In genomic region chr4:40212674-40213504, GRCh38 we compare ENCODE assay signal across 13 cellular contexts. TPM values are rescaled to one million over a fixed set of nuclear protein-coding genes. Genes with fewer than 3 reads are reported as not detected.
DNase-seq lines count a peak whose midpoint lies in the region; ATAC-seq, FAIRE-seq and TF ChIP-seq lines count a peak whose summit lies in the region.
"Had no signal": no experiment of that assay in that cellular context is flagged by ENCODE, and none has a peak within 500 bp of the region (broad histone marks: within the 10 kb centered on the region; RNA-seq: fewer than 3 reads in every experiment).

No MANE protein-coding gene starts in this region.

- H3K9me2 ChIP-seq in GM23248 (ENCODE audit: insufficient read depth): no peaks in the 10 kb centered on the region

- H3F3A ChIP-seq in GM23248 (ENCODE audit: insufficient read depth): no peaks in the 10 kb centered on the region

- ATAC-seq in GM21528 (IDR thresholded peaks at IDR 0.05; ENCODE audit: low FRiP score, unreplicated experiment): no peak
- ATAC-seq in mucosa of descending colon: no peak

- H3K79me2 ChIP-seq in GM23248 (ENCODE audit: insufficient read depth) (no peaks in the 10 kb centered on the region), keratinocyte (ENCODE audit: control insufficient read depth, insufficient read depth, low read length) (no peaks in the 10 kb centered on the region)

- no peaks in the 10 kb centered on the region for H3K9me3 Mint-ChIP-seq in activated CD4-positive, alpha-beta memory T cell treated with anti-CD3 and anti-CD28 coated beads, Interleukin-2, amount 10 ng/mL, durations not matched to agents 7 days and 5 days
- H3K9me3 Mint-ChIP-seq: neural progenitor cell had no signal

- TF ChIP-seq CTCF in BE2C (IDR thresholded peaks at IDR 0.05; ENCODE audit: low read depth, low read length) (no peak), keratinocyte (optimal IDR thresholded peaks at IDR 0.05 in 1 of 3, IDR thresholded peaks at IDR 0.05 in 1 of 3, conservative IDR thresholded peaks at IDR 0.05 in 1 of 3; ENCODE audit: extremely low read depth in 1 of 3, insufficient read depth in 2 of 3, low read length in 3 of 3) (no peak), WERI-Rb-1 (IDR thresholded peaks at IDR 0.05; ENCODE audit: low read depth, low read length) (no peak), mucosa of descending colon (IDR thresholded peaks at IDR 0.05) (no peak)

- POLR2A ChIA-PET in activated CD4-positive, alpha-beta memory T cell treated with anti-CD3 and anti-CD28 coated beads, Interleukin-2, amount 10 ng/mL, durations not matched to agents 7 days and 5 days (lab: Charles Lee): interaction anchor here (1.2 to 15.0 kb wide), 9 partner anchors 9 to 94 kb away, joined by 3 to 403 read pairs (median 5); partner anchors contain the start of gene RHOH

- peak overlapping the region; percentile 80 for H3K27ac Mint-ChIP-seq in activated CD4-positive, alpha-beta memory T cell treated with anti-CD3 and anti-CD28 coated beads, Interleukin-2, amount 10 ng/mL, durations not matched to agents 7 days and 5 days
- H3K27ac Mint-ChIP-seq: neural progenitor cell had no signal

- peak overlapping the region; percentile 57 for H2AFZ ChIP-seq in GM23248
- H2AFZ ChIP-seq in keratinocyte (ENCODE audit: control insufficient read depth, low read length): peak overlapping the region; percentile 28
- H2AFZ ChIP-seq: neural progenitor cell had no signal

- no peaks in the 10 kb centered on the region for H3K27me3 Mint-ChIP-seq in activated CD4-positive, alpha-beta memory T cell treated with anti-CD3 and anti-CD28 coated beads, Interleukin-2, amount 10 ng/mL, durations not matched to agents 7 days and 5 days

- H3K4me1 ChIP-seq in BE2C: peaks cover 11% of the 10 kb centered on the region
- H3K4me1 ChIP-seq in GM23248 (ENCODE audit: insufficient read depth): peaks cover 3% of the 10 kb centered on the region; the same call in 1 of the 2 replicates
- peaks cover 19% of the 10 kb centered on the region for H3K4me1 ChIP-seq in keratinocyte (ENCODE audit: control insufficient read depth, extremely low read depth, insufficient read depth, low read length)
- no peaks in the 10 kb centered on the region for H3K4me1 ChIP-seq in mucosa of descending colon (ENCODE audit: low read depth)
- H3K4me1 ChIP-seq: neural progenitor cell, suprapubic skin had no signal

- no peak overlapping the region for H3K4me3 ChIP-seq in BE2C (ENCODE audit: low read depth, low read length)
- H3K4me3 ChIP-seq in GM23248: no peak overlapping the region
- H3K4me3 ChIP-seq in keratinocyte (ENCODE audit: control insufficient read depth in 2 of 3, extremely low read depth in 1 of 3, insufficient read depth in 2 of 3, low read depth in 1 of 3, low read length in 3 of 3): no peak overlapping the region
- H3K4me3 ChIP-seq in WERI-Rb-1 (ENCODE audit: low read depth, low read length): no peak overlapping the region
- H3K4me3 ChIP-seq in mucosa of descending colon: no peak overlapping the region
- H3K4me3 ChIP-seq: neural progenitor cell, suprapubic skin had no signal

- WGBS in GM23248 (ENCODE audit: low coverage in 1 of 2, low lambda C conversion rate in 2 of 2, missing lambda C conversion rate in 2 of 2), 2 experiments: 24 to 25% methylated on average over 6 of the region's 6 CpGs

- no peaks in the 10 kb centered on the region for H3K9me3 ChIP-seq in BE2C
- no peaks in the 10 kb centered on the region for H3K9me3 ChIP-seq in GM23248 (ENCODE audit: low read depth)
- no peaks in the 10 kb centered on the region for H3K9me3 ChIP-seq in keratinocyte (ENCODE audit: control insufficient read depth, low read depth, low read length)
- no peaks in the 10 kb centered on the region for H3K9me3 ChIP-seq in WERI-Rb-1 (ENCODE audit: severe bottlenecking)
- H3K9me3 ChIP-seq in mucosa of descending colon: no peaks in the 10 kb centered on the region
- H3K9me3 ChIP-seq: suprapubic skin had no signal

- DNase-seq in BE2C (peak; percentile 16), GM23248 (peak; percentile 58), keratinocyte (ENCODE audit: low read depth, low spot score) (no peak), WERI-Rb-1 (no peak), mucosa of descending colon (no peak), AG08396 (ENCODE audit: low spot score) (no peak)
- no peak for DNase-seq in activated CD4-positive, alpha-beta memory T cell treated with anti-CD3 and anti-CD28 coated beads, Interleukin-2, amount 10 ng/mL, durations not matched to agents 7 days and 5 days
- DNase-seq: Calu3; NCI-H526 treated with DMSO at 0.1 percent for 48 hours; stimulated activated CD4-positive, alpha-beta T cell treated with anti-CD3 and anti-CD28 coated beads, Interleukin-1b, Interleukin-23, amount 100 ng/mL, for 48 hours had no signal

- H3K4me1 Mint-ChIP-seq in activated CD4-positive, alpha-beta memory T cell treated with anti-CD3 and anti-CD28 coated beads, Interleukin-2, amount 10 ng/mL, durations not matched to agents 7 days and 5 days: peaks cover 92% of the 10 kb centered on the region
- H3K4me1 Mint-ChIP-seq: neural progenitor cell had no signal

- dilution Hi-C loops in keratinocyte (cut with MboI; ENCODE audit: extremely low pct_ligation_motif_present, low sequenced_read_pairs): no loop called here

- no peak overlapping the region for H3K9ac ChIP-seq in GM23248
- no peak overlapping the region for H3K9ac ChIP-seq in keratinocyte (ENCODE audit: control insufficient read depth, extremely low read depth, insufficient read depth, low read length)
- H3K9ac ChIP-seq: neural progenitor cell had no signal

- H3K4me3 Mint-ChIP-seq in activated CD4-positive, alpha-beta memory T cell treated with anti-CD3 and anti-CD28 coated beads, Interleukin-2, amount 10 ng/mL, durations not matched to agents 7 days and 5 days: peak overlapping the region; percentile 74
- H3K4me3 Mint-ChIP-seq: neural progenitor cell had no signal

- CTCF ChIA-PET in activated CD4-positive, alpha-beta memory T cell treated with anti-CD3 and anti-CD28 coated beads, Interleukin-2, amount 10 ng/mL, durations not matched to agents 7 days and 5 days (lab: Charles Lee): interaction anchor here (1.4 to 2.1 kb wide), 4 partner anchors 10 to 157 kb away, joined by 3 to 5 read pairs (median 4); no protein-coding TSS in a partner anchor

- H3K27ac ChIP-seq in GM23248 (no peak overlapping the region), keratinocyte (ENCODE audit: control insufficient read depth, insufficient read depth, low read length) (no peak overlapping the region), WERI-Rb-1 (no peak overlapping the region)
- H3K27ac ChIP-seq: neural progenitor cell, suprapubic skin had no signal

- in situ Hi-C loops in GM23248 (cut with MboI): no loop called here

- peak; percentile 34 for FAIRE-seq in keratinocyte (lab: Jason Lieb, UNC)

- H3K36me3 ChIP-seq in BE2C (no peaks in the 10 kb centered on the region), GM23248 (ENCODE audit: low read depth) (no peaks in the 10 kb centered on the region), keratinocyte (ENCODE audit: control insufficient read depth in 2 of 2, extremely low read depth in 1 of 2, insufficient read depth in 2 of 2, low read length in 2 of 2) (no peaks in the 10 kb centered on the region), WERI-Rb-1 (no peaks in the 10 kb centered on the region), mucosa of descending colon (ENCODE audit: low read depth) (no peaks in the 10 kb centered on the region)
- H3K36me3 ChIP-seq: neural progenitor cell, suprapubic skin had no signal

- H3K4me2 ChIP-seq in GM23248 (ENCODE audit: unreplicated experiment) (no peak overlapping the region), keratinocyte (ENCODE audit: control insufficient read depth, extremely low read depth, insufficient read depth, low read depth, low read length) (no peak overlapping the region)
- H3K4me2 ChIP-seq: neural progenitor cell had no signal

- no peaks in the 10 kb centered on the region for H3K27me3 ChIP-seq in BE2C
- no peaks in the 10 kb centered on the region for H3K27me3 ChIP-seq in GM23248 (replicated peaks; ENCODE audit: insufficient read depth)
- H3K27me3 ChIP-seq in keratinocyte (ENCODE audit: control insufficient read depth, extremely low read depth, insufficient read depth, low read length): no peaks in the 10 kb centered on the region
- H3K27me3 ChIP-seq in WERI-Rb-1 (ENCODE audit: insufficient read depth, low read depth, severe bottlenecking): no peaks in the 10 kb centered on the region
- H3K27me3 ChIP-seq: neural progenitor cell, suprapubic skin had no signal

- no peaks in the 10 kb centered on the region for H3K9me1 ChIP-seq in keratinocyte (ENCODE audit: control insufficient read depth, extremely low read depth, insufficient read depth, low read length)

- H4K20me1 ChIP-seq in GM23248 (ENCODE audit: insufficient read depth) (no peaks in the 10 kb centered on the region), keratinocyte (ENCODE audit: control insufficient read depth, extremely low read depth, insufficient read depth, low read length) (no peaks in the 10 kb centered on the region)

- peaks cover 82% of the 10 kb centered on the region for H3K36me3 Mint-ChIP-seq in activated CD4-positive, alpha-beta memory T cell treated with anti-CD3 and anti-CD28 coated beads, Interleukin-2, amount 10 ng/mL, durations not matched to agents 7 days and 5 days (ENCODE audit: low read depth)

- intact Hi-C loops in mucosa of descending colon (cut with DNase I, micrococcal nuclease): no loop called here

RNA-seq across cellular contexts. Expression of gene RHOH, which starts 16.1 kb away (rescaled TPM):
- polyA plus RNA-seq in BE2C (2012; ENCODE audit: insufficient read depth, insufficient read length, low read depth): 1.4 TPM
- not detected in 2 replicates for total RNA-seq in GM23248 (2014; rRNA removed; shearing (Covaris generic))
- polyA plus RNA-seq in GM23248 (2016; fragmentation: Nextera tagmentation; extraction: Ambion mirVana): 0.24 TPM in 1 of 2 replicates, not detected in the other
- total RNA-seq in activated CD4-positive, alpha-beta memory T cell treated with anti-CD3 and anti-CD28 coated beads, Interleukin-2, amount 10 ng/mL, durations not matched to agents 7 days and 5 days: 100 to 1,000 TPM; 125 to 126 TPM
- polyA plus RNA-seq in keratinocyte: 0.04 to 0.15 TPM in 2 of 3 replicates, not detected in the other
- not detected for polyA plus RNA-seq in keratinocyte (2011; ENCODE audit: low read depth)
- polyA plus RNA-seq in keratinocyte (2011; cell fraction: cytosol; rRNA removed): not detected in 2 replicates
- 0.16 and 0.17 TPM in 2 replicates for polyA plus RNA-seq in keratinocyte (2011; cell fraction: nucleus; rRNA removed)
- not detected in 2 replicates for polyA plus RNA-seq in keratinocyte (2012; ENCODE audit: low replicate concordance)
- not detected in 3 replicates for polyA minus RNA-seq in keratinocyte
- not detected for polyA minus RNA-seq in keratinocyte (2011; cell fraction: cytosol; rRNA and poly(A)+ RNA removed)
- polyA minus RNA-seq in keratinocyte (2011; cell fraction: nucleus; rRNA and poly(A)+ RNA removed): 0.62 TPM in 1 of 2 replicates, not detected in the other
- total RNA-seq in mucosa of descending colon: 1 to 10 TPM; 1.9 to 5.8 (median 2.8) TPM
- total RNA-seq: Calu3 had no signal

Comparison
In these comparisons a context has a peak if more than half of its experiments do, and no peak if none do; other contexts are left out.
1. DNase-seq: peak in BE2C (single experiment) and GM23248 (single experiment); none in activated CD4-positive, alpha-beta memory T cell treated with anti-CD3 and anti-CD28 coated beads, Interleukin-2, amount 10 ng/mL, durations not matched to agents 7 days and 5 days (single experiment), keratinocyte (single experiment), WERI-Rb-1 (single experiment), mucosa of descending colon (0 of 3) and AG08396 (single experiment).
2. RNA of gene RHOH, which starts 16.1 kb away (total RNA-seq): 125 to 126 TPM in activated CD4-positive, alpha-beta memory T cell treated with anti-CD3 and anti-CD28 coated beads, Interleukin-2, amount 10 ng/mL, durations not matched to agents 7 days and 5 days; 1.9 to 5.8 TPM in mucosa of descending colon and not detected in GM23248; every median in the first group is over 10 times any median in the second.